ENCODE assay signal across 20 cellular contexts in the genomic region with DNA sequence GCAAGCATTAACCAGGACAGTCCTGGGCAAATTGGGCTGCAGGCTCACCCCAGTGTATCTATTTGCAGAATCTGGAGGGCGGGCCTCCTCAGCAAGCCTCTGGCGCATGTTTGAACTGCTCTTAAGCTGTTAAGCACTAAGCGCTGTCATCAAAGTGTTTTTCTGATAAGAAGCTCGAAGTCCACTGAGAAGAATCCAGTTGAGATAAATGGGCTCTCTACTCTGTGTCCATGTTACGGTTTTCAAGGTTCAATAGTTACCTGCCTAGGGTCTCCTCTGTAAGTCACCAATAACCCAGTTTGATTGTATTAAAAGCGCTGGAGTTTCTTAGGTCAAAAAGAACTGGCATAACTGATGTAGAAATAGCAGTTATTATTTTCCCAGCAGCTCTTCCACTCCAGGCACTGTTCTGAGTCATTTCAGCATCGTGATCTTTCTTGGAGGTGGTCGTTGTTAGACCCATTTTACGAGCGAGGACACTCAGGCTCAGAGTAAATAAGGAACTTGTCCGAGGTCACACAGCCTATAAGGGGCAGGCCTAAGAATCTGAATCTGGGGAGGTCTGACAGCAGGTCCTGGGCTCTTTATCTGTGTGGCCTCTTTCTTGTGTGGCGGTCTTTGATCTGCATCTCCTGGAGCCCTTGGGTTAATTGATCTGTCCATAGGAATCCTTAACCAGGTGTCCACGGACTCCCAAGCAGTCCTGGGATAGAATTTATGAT.
DNase-seq lines count a peak whose midpoint lies in the region; ATAC-seq and TF ChIP-seq lines count a peak whose summit lies in the region.
"Had no signal": no experiment of that assay in that cellular context is flagged by ENCODE, and none has a peak within 500 bp of the region (broad histone marks: within the 10 kb centered on the region; RNA-seq: fewer than 3 reads in every experiment).

No MANE protein-coding gene starts in this region.

- H3K4me1 ChIP-seq in lower lobe of right lung (no peaks in the 10 kb centered on the region), uterus (no peaks in the 10 kb centered on the region)

- no peaks in the 10 kb centered on the region for H3K9me3 ChIP-seq in lower lobe of right lung
- no peaks in the 10 kb centered on the region for H3K9me3 ChIP-seq in uterus
- H3K9me3 ChIP-seq: HAP-1 had no signal

- no peak for TF ChIP-seq POLR2A in uterus (IDR thresholded peaks at IDR 0.05)

- H3K27ac ChIP-seq in lower lobe of right lung (no peak overlapping the region), uterus (no peak overlapping the region)

- TF ChIP-seq CTCF in lower lobe of right lung (IDR thresholded peaks at IDR 0.05) (no peak), uterus (IDR thresholded peaks at IDR 0.05) (no peak)

- no peaks in the 10 kb centered on the region for H3K27me3 ChIP-seq in lower lobe of right lung (ENCODE audit: low read depth)
- no peaks in the 10 kb centered on the region for H3K27me3 ChIP-seq in uterus

- H3K36me3 ChIP-seq in lower lobe of right lung (no peaks in the 10 kb centered on the region), uterus (no peaks in the 10 kb centered on the region)
- H3K36me3 ChIP-seq: HAP-1 had no signal

- no peak overlapping the region for H3K4me3 ChIP-seq in lower lobe of right lung
- no peak overlapping the region for H3K4me3 ChIP-seq in uterus
- H3K4me3 ChIP-seq: HAP-1 had no signal

- ATAC-seq in lower lobe of right lung, result peak; percentile 34 to 64
- ATAC-seq: activated CD4-positive, CD25-positive, alpha-beta regulatory T cell treated with anti-CD3 and anti-CD28 coated beads, Interleukin-2, amount 50 U/mL, for 24 hours; stimulated activated naive B cell treated with anti-CD40 and anti-IgM and Interleukin-4, amounts not matched to agents 10 μg/mL and 1 μg/mL and 100 μg/mL, for 72 hours; T-helper 17 cell had no signal

- DNase-seq in activated CD8-positive, alpha-beta memory T cell treated with anti-CD3 and anti-CD28 coated beads, Interleukin-2, amount 50 U/mL, for 48 hours, result peak; percentile 22
- no peak for DNase-seq in activated CD8-positive, alpha-beta memory T cell treated with anti-CD3 and anti-CD28 coated beads, Interleukin-2, amount 50 U/mL, for 4 hours
- DNase-seq in amniotic epithelial cell (ENCODE audit: low read depth), result peak; percentile 35
- DNase-seq in lower lobe of right lung, result no peak
- peak; percentile 9 for DNase-seq in ureter (ENCODE audit: low spot score)
- DNase-seq in NCI-H1092 treated with DMSO at 0.1 percent for 48 hours (lab: John Stamatoyannopoulos, UW), result no peak
- DNase-seq in uterus, result no peak
- no peak for DNase-seq in NCI-H446 treated with DMSO at 0.1 percent for 48 hours (lab: John Stamatoyannopoulos, UW)
- DNase-seq: activated gamma-delta T cell treated with Interleukin-2 at 50 U/mL for 16 hours; C1 segment of cervical spinal cord; Kasumi-1; NCI-H146; NCI-H446; nephron progenitor cell; stimulated activated CD4-positive, alpha-beta T cell treated with anti-CD3 and anti-CD28 coated beads, Interleukin-12 subunit alpha, Interleukin-12 subunit beta, amount 100 ng/mL, for 4 hours; stimulated activated naive B cell treated with anti-CD40 and anti-IgM and Interleukin-4, amounts not matched to agents 10 μg/mL and 1 μg/mL and 100 μg/mL, for 72 hours; T-helper 17 cell; trophoblast cell had no signal

- intact Hi-C loops in lower lobe of right lung (cut with DNase I), result no loop called here
- intact Hi-C loops in uterus (cut with DNase I; ENCODE audit: low total_unique reads), result no loop called here

Comparison
In these comparisons a context has a peak if more than half of its experiments do, and no peak if none do; other contexts are left out.
1. DNase-seq: peak in activated CD8-positive, alpha-beta memory T cell treated with anti-CD3 and anti-CD28 coated beads, Interleukin-2, amount 50 U/mL, for 48 hours (single experiment), amniotic epithelial cell (single experiment) and ureter (single experiment); none in activated CD8-positive, alpha-beta memory T cell treated with anti-CD3 and anti-CD28 coated beads, Interleukin-2, amount 50 U/mL, for 4 hours (single experiment), lower lobe of right lung (single experiment), NCI-H1092 treated with DMSO at 0.1 percent for 48 hours (single experiment), uterus (0 of 2) and NCI-H446 treated with DMSO at 0.1 percent for 48 hours (single experiment).